Comparison of ENCODE assay signal across 28 cellular contexts in the genomic region with DNA sequence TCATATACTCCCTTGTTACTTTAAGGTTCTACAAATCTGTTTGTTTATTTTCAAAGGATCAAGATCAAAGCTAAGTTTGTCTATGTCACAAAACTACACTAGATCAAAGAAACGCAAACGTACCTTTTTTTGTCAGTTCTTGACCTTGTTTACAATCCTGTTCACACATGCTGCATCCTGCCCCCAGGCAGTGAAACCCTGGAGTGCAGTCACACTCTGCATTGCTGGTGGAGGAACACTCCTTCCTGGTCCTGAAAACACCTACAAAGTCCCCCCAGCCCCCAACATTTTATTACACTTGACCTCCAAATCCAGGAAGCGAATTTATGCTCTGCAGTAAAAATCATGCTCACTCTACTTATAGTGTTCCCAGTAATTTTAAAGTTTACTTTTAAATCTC. TPM values are rescaled to one million over a fixed set of nuclear protein-coding genes. Genes with fewer than 3 reads are reported as not detected.
DNase-seq lines count a peak whose midpoint lies in the region; ATAC-seq and TF ChIP-seq lines count a peak whose summit lies in the region.
"Had no signal": no experiment of that assay in that cellular context is flagged by ENCODE, and none has a peak within 500 bp of the region (broad histone marks: within the 10 kb centered on the region; RNA-seq: fewer than 3 reads in every experiment).

No MANE protein-coding gene starts in this region.

- no peaks in the 10 kb centered on the region for H3K36me3 Mint-ChIP-seq in MCF 10A (ENCODE audit: insufficient read depth, unreplicated experiment)
- H3K36me3 Mint-ChIP-seq in activated T-helper 1 cell treated with anti-CD3 and anti-CD28 coated beads, Interleukin-12 subunit alpha, Interleukin-12 subunit beta, Interleukin-2, Interleukin-4 antibody, amounts not matched to agents 30 ng/mL and 10 ng/mL and 1 ng/mL, durations not matched to agents 14 hours and 24 hours and 36 hours (ENCODE audit: low read depth): peaks cover 36% of the 10 kb centered on the region
- peaks cover 4% of the 10 kb centered on the region for H3K36me3 Mint-ChIP-seq in endothelial cell (ENCODE audit: low read depth, unreplicated experiment)

- peak; percentile 20 for DNase-seq in MCF 10A (ENCODE audit: unreplicated experiment)
- DNase-seq in breast epithelium (ENCODE audit: low spot score in 2 of 2): no peak
- DNase-seq in activated T-helper 1 cell treated with anti-CD3 and anti-CD28 coated beads, Interleukin-12 subunit alpha, Interleukin-12 subunit beta, Interleukin-2, Interleukin-4 antibody, amounts not matched to agents 30 ng/mL and 10 ng/mL and 1 ng/mL, durations not matched to agents 14 hours and 24 hours and 36 hours (ENCODE audit: low spot score): no peak
- DNase-seq in endothelial cell (ENCODE audit: low spot score): no peak
- DNase-seq in stimulated activated naive CD8-positive, alpha-beta T cell treated with anti-CD3 and anti-CD28 coated beads, Interleukin-15, amount 100 ng/mL, for 72 hours: no peak
- no peak for DNase-seq in left lung
- DNase-seq: activated CD4-positive, alpha-beta T cell treated with anti-CD3 and anti-CD28 coated beads for 4 hours; CD4-positive, alpha-beta T cell; DMS153; effector memory CD4-positive, alpha-beta T cell; esophagus squamous epithelium; GDM1; left ventricle myocardium inferior; midbrain; NCI-H2081 treated with DMSO at 0.1 percent for 48 hours; NCI-H345; NCI-H774; nephron progenitor cell; pancreas; RPMI8226; stimulated activated CD4-positive, alpha-beta T cell treated with anti-CD3 and anti-CD28 coated beads, Interleukin-4, amount 100 ng/mL, for 24 hours had no signal

- H3K27ac Mint-ChIP-seq in MCF 10A (ENCODE audit: low read depth, unreplicated experiment) (no peak overlapping the region), endothelial cell (ENCODE audit: unreplicated experiment) (no peak overlapping the region)
- no peak overlapping the region for H3K27ac Mint-ChIP-seq in activated T-helper 1 cell treated with anti-CD3 and anti-CD28 coated beads, Interleukin-12 subunit alpha, Interleukin-12 subunit beta, Interleukin-2, Interleukin-4 antibody, amounts not matched to agents 30 ng/mL and 10 ng/mL and 1 ng/mL, durations not matched to agents 14 hours and 24 hours and 36 hours
- no peak overlapping the region for H3K27ac Mint-ChIP-seq in stimulated activated naive CD8-positive, alpha-beta T cell treated with anti-CD3 and anti-CD28 coated beads, Interleukin-15, amount 100 ng/mL, for 72 hours
- H3K27ac Mint-ChIP-seq: CD4-positive, alpha-beta T cell; nephron progenitor cell; T-helper 1 cell treated with Interleukin-12 subunit alpha and Interleukin-12 subunit beta and Interleukin-4 antibody, amounts not matched to agents 30 μg/mL and 1 μg/mL, for 36 hours had no signal

- intact Hi-C loops in MCF 10A (cut with micrococcal nuclease) (no loop called here), breast epithelium (cut with DNase I; ENCODE audit: low total_unique reads) (no loop called here), left lung (cut with DNase I) (no loop called here)
- intact Hi-C loops in activated T-helper 1 cell treated with anti-CD3 and anti-CD28 coated beads, Interleukin-12 subunit alpha, Interleukin-12 subunit beta, Interleukin-2, Interleukin-4 antibody, amounts not matched to agents 30 ng/mL and 10 ng/mL and 1 ng/mL, durations not matched to agents 14 hours and 24 hours and 36 hours (cut with micrococcal nuclease): no loop called here

- no peak for TF ChIP-seq POLR2A in breast epithelium (IDR thresholded peaks at IDR 0.05)

- TF ChIP-seq CTCF in MCF 10A (IDR thresholded peaks at IDR 0.05; ENCODE audit: unreplicated experiment) (no peak), breast epithelium (IDR thresholded peaks at IDR 0.05) (no peak), endothelial cell (IDR thresholded peaks at IDR 0.05; ENCODE audit: unreplicated experiment) (no peak), left lung (IDR thresholded peaks at IDR 0.05) (no peak)

- no peak for ATAC-seq in stimulated activated naive CD8-positive, alpha-beta T cell treated with anti-CD3 and anti-CD28 coated beads, Interleukin-15, amount 100 ng/mL, for 72 hours
- no peak for ATAC-seq in left lung
- no peak for ATAC-seq in HG03175 (IDR thresholded peaks at IDR 0.05; ENCODE audit: unreplicated experiment)
- ATAC-seq: activated naive CD4-positive, alpha-beta T cell treated with anti-CD3 and anti-CD28 coated beads, Interleukin-2, amount 50 U/mL, for 72 hours; pancreas had no signal

- peaks cover 30% of the 10 kb centered on the region for H3K4me1 Mint-ChIP-seq in MCF 10A (ENCODE audit: insufficient read depth, unreplicated experiment)
- H3K4me1 Mint-ChIP-seq in activated T-helper 1 cell treated with anti-CD3 and anti-CD28 coated beads, Interleukin-12 subunit alpha, Interleukin-12 subunit beta, Interleukin-2, Interleukin-4 antibody, amounts not matched to agents 30 ng/mL and 10 ng/mL and 1 ng/mL, durations not matched to agents 14 hours and 24 hours and 36 hours (ENCODE audit: low read depth): peaks cover 64% of the 10 kb centered on the region
- peaks cover 27% of the 10 kb centered on the region for H3K4me1 Mint-ChIP-seq in endothelial cell (ENCODE audit: unreplicated experiment)
- peaks cover 89% of the 10 kb centered on the region for H3K4me1 Mint-ChIP-seq in stimulated activated naive CD8-positive, alpha-beta T cell treated with anti-CD3 and anti-CD28 coated beads, Interleukin-15, amount 100 ng/mL, for 72 hours

- H3K27me3 ChIP-seq in breast epithelium (peaks cover 0 to 29% of the 10 kb centered on the region in 2 donors), left lung (peaks cover 3 to 26% of the 10 kb centered on the region in 2 donors)
- H3K27me3 ChIP-seq: right atrium auricular region had no signal

- CTCF ChIA-PET in MCF 10A (lab: Yijun Ruan, JAX): interaction anchor here (0.6 kb wide), 1 partner anchor 284 kb away, joined by 7 read pairs; no protein-coding TSS in a partner anchor

- H3K4me3 ChIP-seq in breast epithelium: no peak overlapping the region
- no peak overlapping the region for H3K4me3 ChIP-seq in left lung
- H3K4me3 ChIP-seq: esophagus squamous epithelium, left ventricle myocardium inferior, pancreas, right atrium auricular region, SK-N-MC, tibial nerve had no signal

- H3K4me3 Mint-ChIP-seq in MCF 10A (ENCODE audit: unreplicated experiment) (no peak overlapping the region), endothelial cell (ENCODE audit: unreplicated experiment) (peak overlapping the region; percentile 3)
- peak overlapping the region; percentile 88 for H3K4me3 Mint-ChIP-seq in activated T-helper 1 cell treated with anti-CD3 and anti-CD28 coated beads, Interleukin-12 subunit alpha, Interleukin-12 subunit beta, Interleukin-2, Interleukin-4 antibody, amounts not matched to agents 30 ng/mL and 10 ng/mL and 1 ng/mL, durations not matched to agents 14 hours and 24 hours and 36 hours
- H3K4me3 Mint-ChIP-seq in stimulated activated naive CD8-positive, alpha-beta T cell treated with anti-CD3 and anti-CD28 coated beads, Interleukin-15, amount 100 ng/mL, for 72 hours: peak overlapping the region; percentile 82 to 86
- H3K4me3 Mint-ChIP-seq: CD4-positive, alpha-beta T cell; nephron progenitor cell; T-helper 1 cell treated with Interleukin-12 subunit alpha and Interleukin-12 subunit beta and Interleukin-4 antibody, amounts not matched to agents 30 μg/mL and 1 μg/mL, for 36 hours had no signal

- no peaks in the 10 kb centered on the region for H3K9me3 Mint-ChIP-seq in MCF 10A (ENCODE audit: unreplicated experiment)
- no peaks in the 10 kb centered on the region for H3K9me3 Mint-ChIP-seq in activated T-helper 1 cell treated with anti-CD3 and anti-CD28 coated beads, Interleukin-12 subunit alpha, Interleukin-12 subunit beta, Interleukin-2, Interleukin-4 antibody, amounts not matched to agents 30 ng/mL and 10 ng/mL and 1 ng/mL, durations not matched to agents 14 hours and 24 hours and 36 hours
- H3K9me3 Mint-ChIP-seq in endothelial cell (ENCODE audit: unreplicated experiment): no peaks in the 10 kb centered on the region
- H3K9me3 Mint-ChIP-seq in stimulated activated naive CD8-positive, alpha-beta T cell treated with anti-CD3 and anti-CD28 coated beads, Interleukin-15, amount 100 ng/mL, for 72 hours: no peaks in the 10 kb centered on the region
- H3K9me3 Mint-ChIP-seq: CD4-positive, alpha-beta T cell; T-helper 1 cell treated with Interleukin-12 subunit alpha and Interleukin-12 subunit beta and Interleukin-4 antibody, amounts not matched to agents 30 μg/mL and 1 μg/mL, for 36 hours had no signal

- H3K36me3 ChIP-seq in breast epithelium (no peaks in the 10 kb centered on the region), left lung (no peaks in the 10 kb centered on the region)
- H3K36me3 ChIP-seq: esophagus squamous epithelium, left ventricle myocardium inferior, pancreas, right atrium auricular region, tibial nerve had no signal

- H3K27ac ChIP-seq in breast epithelium (no peak overlapping the region), left lung (no peak overlapping the region)
- H3K27ac ChIP-seq: esophagus squamous epithelium, left ventricle myocardium inferior, pancreas, right atrium auricular region, SK-N-MC, tibial nerve had no signal

- BruUV-seq in MCF 10A (replicated peaks; lab: Mats Ljungman, UMichigan): no TSS peak

- H3K4me1 ChIP-seq in breast epithelium (no peaks in the 10 kb centered on the region), left lung (peaks cover 20 to 39% of the 10 kb centered on the region in 2 donors)

- POLR2A ChIA-PET in MCF 10A (lab: Yijun Ruan, JAX): interaction anchor here (0.7 to 1.0 kb wide), 2 partner anchors 24 to 125 kb away, joined by 3 read pairs; partner anchors contain the start of gene PARK7

- H3K9me3 ChIP-seq in breast epithelium (no peaks in the 10 kb centered on the region), left lung (no peaks in the 10 kb centered on the region)
- H3K9me3 ChIP-seq: esophagus squamous epithelium, left ventricle myocardium inferior, pancreas, right atrium auricular region, tibial nerve had no signal

- H3K27me3 Mint-ChIP-seq in MCF 10A (ENCODE audit: insufficient read depth, unreplicated experiment): peaks cover 64% of the 10 kb centered on the region
- H3K27me3 Mint-ChIP-seq in activated T-helper 1 cell treated with anti-CD3 and anti-CD28 coated beads, Interleukin-12 subunit alpha, Interleukin-12 subunit beta, Interleukin-2, Interleukin-4 antibody, amounts not matched to agents 30 ng/mL and 10 ng/mL and 1 ng/mL, durations not matched to agents 14 hours and 24 hours and 36 hours (ENCODE audit: insufficient read depth): peaks cover 13% of the 10 kb centered on the region
- peaks cover 3% of the 10 kb centered on the region for H3K27me3 Mint-ChIP-seq in endothelial cell (ENCODE audit: unreplicated experiment)
- no peaks in the 10 kb centered on the region for H3K27me3 Mint-ChIP-seq in stimulated activated naive CD8-positive, alpha-beta T cell treated with anti-CD3 and anti-CD28 coated beads, Interleukin-15, amount 100 ng/mL, for 72 hours

RNA-seq across cellular contexts. Expression of gene TNFRSF9, which starts 2.6 kb away (rescaled TPM):
- total RNA-seq in MCF 10A (2022) (0.98 and 2.7 TPM in 2 replicates), breast epithelium (under 1 TPM in 1 of 3 donors, not detected in 2; 0.59 TPM), endothelial cell (ENCODE audit: unreplicated experiment) (4.8 TPM), left lung (1 to 10 TPM in 1 of 2 donors, under 1 TPM in 1; 0.70 to 4.3 TPM)
- 57.0 and 60.5 TPM in 2 replicates for total RNA-seq in activated T-helper 1 cell treated with anti-CD3 and anti-CD28 coated beads, Interleukin-12 subunit alpha, Interleukin-12 subunit beta, Interleukin-2, Interleukin-4 antibody, amounts not matched to agents 30 ng/mL and 10 ng/mL and 1 ng/mL, durations not matched to agents 14 hours and 24 hours and 36 hours
- total RNA-seq: frontal cortex, left ventricle myocardium inferior, right atrium auricular region had no signal

RNA-seq across cellular contexts. Expression of gene PARK7, which starts 23.4 kb away (rescaled TPM):
- total RNA-seq in MCF 10A (2022) (419 and 450 TPM in 2 replicates), breast epithelium (100 to 1,000 TPM; 205 to 227 (median 213) TPM), endothelial cell (ENCODE audit: unreplicated experiment) (223 TPM), left lung (100 to 1,000 TPM; 227 to 262 TPM)
- total RNA-seq in activated T-helper 1 cell treated with anti-CD3 and anti-CD28 coated beads, Interleukin-12 subunit alpha, Interleukin-12 subunit beta, Interleukin-2, Interleukin-4 antibody, amounts not matched to agents 30 ng/mL and 10 ng/mL and 1 ng/mL, durations not matched to agents 14 hours and 24 hours and 36 hours: 425 and 429 TPM in 2 replicates

Comparison
In these comparisons a context has a peak if more than half of its experiments do, and no peak if none do; other contexts are left out.
1. RNA of gene TNFRSF9, which starts 2.6 kb away (total RNA-seq): 57.0 to 60.5 TPM in activated T-helper 1 cell treated with anti-CD3 and anti-CD28 coated beads, Interleukin-12 subunit alpha, Interleukin-12 subunit beta, Interleukin-2, Interleukin-4 antibody, amounts not matched to agents 30 ng/mL and 10 ng/mL and 1 ng/mL, durations not matched to agents 14 hours and 24 hours and 36 hours; 4.8 TPM in endothelial cell (single experiment), 0.70 to 4.3 TPM in left lung, 0.98 to 2.7 TPM in MCF 10A and 0.59 TPM in breast epithelium; every median in the first group is over 10 times any median in the second.